2 cellular contexts compared by ENCODE assay signal in genomic region chr21:42548687-42549406, GRCh38.
TF ChIP-seq lines count a peak whose summit lies in the region.

No MANE protein-coding gene starts in this region.

TF ChIP-seq in GM23338, 12 proteins besides CTCF, POLR2A, EP300 and RAD21:
- TF ChIP-seq EZH2phosphoT487 (IDR thresholded peaks at IDR 0.05; ENCODE audit: unreplicated experiment) (no peak), EZH2 (IDR thresholded peaks at IDR 0.05; ENCODE audit: low read depth, unreplicated experiment) (no peak), REST (IDR thresholded peaks at IDR 0.05; ENCODE audit: unreplicated experiment) (no peak), POLR2AphosphoS5 (IDR thresholded peaks at IDR 0.05; ENCODE audit: low read depth) (no peak), ETS1 (IDR thresholded peaks at IDR 0.05) (no peak), ZNF331 (CRISPR knock-in tag; IDR thresholded peaks at IDR 0.05; ENCODE audit: low read depth) (no peak), STAT1 (IDR thresholded peaks at IDR 0.05; ENCODE audit: unreplicated experiment) (no peak), CREB1 (CRISPR knock-in tag; IDR thresholded peaks at IDR 0.05; ENCODE audit: low read depth) (no peak), JUNB (IDR thresholded peaks at IDR 0.05; ENCODE audit: unreplicated experiment) (no peak), NANOG (IDR thresholded peaks at IDR 0.05; ENCODE audit: borderline replicate concordance) (no peak), ZNF462 (CRISPR knock-in tag; IDR thresholded peaks at IDR 0.05) (no peak), ZNF114 (CRISPR knock-in tag; IDR thresholded peaks at IDR 0.05) (no peak)

TF ChIP-seq in K562, 482 proteins besides CTCF, POLR2A, EP300 and RAD21:
- TF ChIP-seq STAT6 (CRISPR knock-in tag; IDR thresholded peaks at IDR 0.05) (no peak), ZNF644 (tag; IDR thresholded peaks at IDR 0.05; ENCODE audit: low read depth) (no peak), SIN3A (IDR thresholded peaks at IDR 0.05; ENCODE audit: borderline replicate concordance in 2 of 2, control insufficient read depth in 1 of 2, low read depth in 2 of 2, low read length in 2 of 2) (no peak), CSDE1 (IDR thresholded peaks at IDR 0.05) (no peak), IRF9 (tag; IDR thresholded peaks at IDR 0.05) (no peak), CUX1 (CRISPR knock-in tag; IDR thresholded peaks at IDR 0.05) (no peak), MCM7 (IDR thresholded peaks at IDR 0.05) (no peak), ZHX1 (conservative IDR thresholded peaks at IDR 0.05; ENCODE audit: low read length) (no peak), TAF1 (IDR thresholded peaks at IDR 0.05; ENCODE audit: control insufficient read depth, extremely low read depth, insufficient read depth, low read length, severe bottlenecking) (no peak), ELF4 (CRISPR knock-in tag; IDR thresholded peaks at IDR 0.05) (no peak), E2F6 (IDR thresholded peaks at IDR 0.05; ENCODE audit: borderline replicate concordance in 1 of 2, extremely low read depth in 1 of 2, insufficient read depth in 1 of 2, insufficient read length in 1 of 2, low read depth in 1 of 2, low read length in 1 of 2, poor library complexity in 1 of 2, severe bottlenecking in 1 of 2) (no peak), DPF2 (IDR thresholded peaks at IDR 0.05) (no peak), MLX (CRISPR knock-in tag; conservative IDR thresholded peaks at IDR 0.05) (no peak), PPARD (CRISPR knock-in tag; IDR thresholded peaks at IDR 0.05) (no peak), HCFC1 (IDR thresholded peaks at IDR 0.05; ENCODE audit: low read depth, low read length) (no peak), E2F8 (IDR thresholded peaks at IDR 0.05; ENCODE audit: low read depth, partially characterized antibody) (no peak)
TF ChIP-seq in K562: peak in this region for 0.
